8 cellular contexts compared by ENCODE assay signal in the genomic region with DNA sequence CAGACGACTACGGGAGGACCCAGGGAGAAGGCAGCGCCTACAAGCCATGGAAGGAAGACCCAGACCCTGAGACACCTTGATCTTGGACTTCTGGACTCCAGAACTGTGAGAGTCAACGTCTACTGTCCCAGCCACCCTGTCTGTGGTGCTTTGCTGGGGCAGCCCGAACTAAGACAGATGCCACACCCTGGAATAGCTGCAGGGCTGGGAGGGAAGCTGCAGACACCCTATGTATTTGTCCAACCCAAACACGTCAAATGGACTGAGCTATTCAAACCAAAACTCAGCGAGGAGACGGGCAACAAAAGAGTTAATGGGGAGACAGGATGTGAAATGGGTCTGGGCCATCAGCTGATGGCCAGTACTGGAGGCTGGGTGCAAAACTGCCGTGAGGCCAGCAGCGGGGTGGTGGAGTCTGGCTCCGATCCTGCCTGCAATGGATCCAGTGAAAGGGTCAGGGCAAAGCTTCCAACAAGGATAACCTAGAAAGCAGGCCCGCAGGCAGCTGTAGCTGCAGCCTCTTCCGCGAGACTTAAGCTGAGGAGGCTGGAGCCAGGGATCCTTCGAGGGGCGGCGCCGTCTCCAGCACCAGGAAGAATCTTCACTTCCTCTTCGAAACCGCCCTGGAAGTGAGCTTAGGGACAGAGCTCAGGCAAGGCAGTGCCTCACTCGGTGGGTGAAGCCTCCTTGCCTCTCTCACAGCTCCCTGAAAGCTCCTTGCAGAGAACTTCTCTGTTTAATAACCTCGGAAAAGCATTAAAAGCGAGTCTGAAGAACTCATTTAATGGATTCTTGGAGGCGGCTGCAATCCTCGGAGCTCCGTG.
A peak's percentile ranks its signal among the peaks of the same experiment; 100 is the strongest.
DNase-seq lines count a peak whose midpoint lies in the region; ATAC-seq, FAIRE-seq and TF ChIP-seq lines count a peak whose summit lies in the region.

No MANE protein-coding gene starts in this region.

- H3K27me3 ChIP-seq in RWPE2 (ENCODE audit: insufficient read depth, poor library complexity, severe bottlenecking) (no peaks in the 10 kb centered on the region), foreskin keratinocyte (no peaks in the 10 kb centered on the region)

- no peaks in the 10 kb centered on the region for H3K36me3 ChIP-seq in RWPE2 (ENCODE audit: low read depth)

- TF ChIP-seq POLR2A in GM12891 (IDR thresholded peaks at IDR 0.05; ENCODE audit: low read depth, low read length), result no peak

- ATAC-seq in RWPE2 (ENCODE audit: low read depth) (0 out of 3 replicates have a peak, but pooled peaks have one; percentile 17), foreskin keratinocyte (peak; percentile 57), HG03108 (IDR thresholded peaks at IDR 0.05; ENCODE audit: unreplicated experiment) (no peak), HG02763 (IDR thresholded peaks at IDR 0.05; ENCODE audit: unreplicated experiment) (no peak), HG02759 (IDR thresholded peaks at IDR 0.05; ENCODE audit: unreplicated experiment) (no peak)

- no peak for FAIRE-seq in GM12891 (lab: Jason Lieb, UNC)

- H3K9me3 ChIP-seq in RWPE2 (ENCODE audit: severe bottlenecking), result no peaks in the 10 kb centered on the region

- TF ChIP-seq CTCF in RWPE2 (IDR thresholded peaks at IDR 0.05; ENCODE audit: poor library complexity, severe bottlenecking) (no peak), foreskin keratinocyte (conservative IDR thresholded peaks at IDR 0.05) (no peak)

- DNase-seq in CD1c-positive myeloid dendritic cell (ENCODE audit: extremely low spot score), result peak; percentile 60
- DNase-seq in RWPE2 (ENCODE audit: low spot score), result peak; percentile 30
- peak; percentile 10 to 17 for DNase-seq in foreskin keratinocyte
- peak; percentile 6 for DNase-seq in pons (ENCODE audit: low spot score)
- no peak for DNase-seq in GM12891 (ENCODE audit: insufficient read length, low spot score)

- H3K4me1 ChIP-seq in RWPE2 (ENCODE audit: insufficient read depth, poor library complexity, severe bottlenecking), result no peaks in the 10 kb centered on the region
- no peaks in the 10 kb centered on the region for H3K4me1 ChIP-seq in foreskin keratinocyte

- H3K27ac ChIP-seq in RWPE2 (ENCODE audit: poor library complexity, severe bottlenecking) (no peak overlapping the region), foreskin keratinocyte (no peak overlapping the region)

- H3K4me3 ChIP-seq in RWPE2 (ENCODE audit: severe bottlenecking), result no peak overlapping the region

TF ChIP-seq in GM12891, 5 proteins besides CTCF, POLR2A, EP300 and RAD21:
- no peak for TF ChIP-seq SPI1 (IDR thresholded peaks at IDR 0.05; ENCODE audit: low read depth, low read length)
- TF ChIP-seq TAF1 (IDR thresholded peaks at IDR 0.05; ENCODE audit: low read depth, low read length), result no peak
- TF ChIP-seq POLR2AphosphoS5 (IDR thresholded peaks at IDR 0.05; ENCODE audit: low read depth, low read length), result no peak
- no peak for TF ChIP-seq POU2F2 (IDR thresholded peaks at IDR 0.05; ENCODE audit: low read depth, low read length)
- no peak for TF ChIP-seq PAX5 (IDR thresholded peaks at IDR 0.05; ENCODE audit: insufficient read depth, low read length, severe bottlenecking)

Comparison
In these comparisons a context has a peak if more than half of its experiments do, and no peak if none do; other contexts are left out.
1. ATAC-seq: peak in RWPE2 (single experiment) and foreskin keratinocyte (single experiment); none in HG03108 (single experiment), HG02763 (single experiment) and HG02759 (single experiment).